14 cellular contexts compared by ENCODE assay signal in the genomic region with DNA sequence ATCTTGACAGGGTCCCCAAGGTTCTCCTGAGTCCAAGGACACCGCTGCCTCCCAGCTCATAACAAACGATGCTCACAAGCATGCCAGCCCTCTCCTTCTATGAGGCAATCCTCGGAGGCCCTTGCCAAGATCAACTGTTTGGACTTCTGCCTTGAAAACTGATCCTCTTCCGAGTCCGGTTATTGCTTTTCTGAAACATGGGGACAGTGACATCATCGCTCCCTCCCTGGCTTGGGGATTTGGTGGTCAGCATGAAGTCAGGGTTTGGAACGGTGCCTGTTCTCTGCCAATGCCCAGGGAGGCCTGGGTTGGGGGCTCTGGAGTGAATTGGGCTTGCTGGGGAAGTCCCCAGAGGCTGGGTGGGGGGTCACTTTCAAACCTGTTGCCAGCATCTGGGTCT.
DNase-seq lines count a peak whose midpoint lies in the region; ATAC-seq and TF ChIP-seq lines count a peak whose summit lies in the region.
"Had no signal": no experiment of that assay in that cellular context is flagged by ENCODE, and none has a peak within 500 bp of the region (broad histone marks: within the 10 kb centered on the region; RNA-seq: fewer than 3 reads in every experiment).

No MANE protein-coding gene starts in this region.

- intact Hi-C loops in ascending aorta (cut with DNase I): loop anchor here (5.0 kb wide), 2 partner anchors 178 to 228 kb away; a partner anchor contains a TSS
- intact Hi-C loops in left ventricle myocardium superior (cut with micrococcal nuclease): loop anchor here (5.0 kb wide), 1 partner anchor 92 kb away; no protein-coding TSS in a partner anchor
- intact Hi-C loops in posterior vena cava (cut with DNase I): no loop called here

- POLR2A ChIA-PET in T-cell (lab: Charles Lee): no interaction called here

- no peaks in the 10 kb centered on the region for H3K36me3 ChIP-seq in ascending aorta

- no peak overlapping the region for H3K27ac Mint-ChIP-seq in T-cell
- H3K27ac Mint-ChIP-seq: progenitor cell of endocrine pancreas had no signal

- TF ChIP-seq CTCF in AG09309 (IDR thresholded peaks at IDR 0.05; ENCODE audit: control insufficient read depth, insufficient read depth, low read depth, low read length, missing control alignments) (no peak), ascending aorta (IDR thresholded peaks at IDR 0.05) (no peak)

- DNase-seq in AG09309 (ENCODE audit: low read depth) (peak; percentile 74), ascending aorta (ENCODE audit: low spot score in 2 of 2) (peak in 1 of 2 donors; percentile 86), left ventricle myocardium superior (peak; percentile 65), posterior vena cava (ENCODE audit: low spot score) (peak; percentile 87), NCI-H446 (lab: John Stamatoyannopoulos, UW) (no peak), T-cell (no peak)
- DNase-seq: activated naive CD4-positive, alpha-beta T cell treated with Interleukin-2 at 50 U/mL for 16 hours; AML-193; H7; NCI-H446 treated with DMSO at 0.1 percent for 48 hours; stimulated activated naive CD4-positive, alpha-beta T cell had no signal

- CTCF ChIA-PET in T-cell (lab: Charles Lee): no interaction called here

- H3K27me3 ChIP-seq in ascending aorta: no peaks in the 10 kb centered on the region

- H3K4me3 Mint-ChIP-seq in T-cell: no peak overlapping the region

- H3K4me3 ChIP-seq in AG09309 (ENCODE audit: control insufficient read depth, low read depth, low read length): no peak overlapping the region
- no peak overlapping the region for H3K4me3 ChIP-seq in ascending aorta

- no peaks in the 10 kb centered on the region for H3K36me3 Mint-ChIP-seq in T-cell

- peaks cover 6 to 29% of the 10 kb centered on the region in 2 donors for H3K4me1 ChIP-seq in ascending aorta

- H3K27me3 Mint-ChIP-seq in T-cell: peaks cover 10 to 12% of the 10 kb centered on the region in 2 donors

- ATAC-seq in left ventricle myocardium superior (peak; percentile 39), GM21786 (IDR thresholded peaks at IDR 0.05; ENCODE audit: unreplicated experiment) (no peak), HG02938 (IDR thresholded peaks at IDR 0.05; ENCODE audit: unreplicated experiment) (no peak), T-cell (replicated peaks in 1 of 4) (no peak)

- H3K27ac ChIP-seq in ascending aorta: peak overlapping the region; percentile 10 to 56

- peaks cover 2 to 7% (median 4%) of the 10 kb centered on the region in 3 donors for H3K4me1 Mint-ChIP-seq in T-cell

- H3K9me3 Mint-ChIP-seq in T-cell: peaks cover 0 to 3% (median 3%) of the 10 kb centered on the region in 3 donors

- H3K9me3 ChIP-seq in ascending aorta: peaks cover 0 to 10% of the 10 kb centered on the region in 2 donors

Comparison
In these comparisons a context has a peak if more than half of its experiments do, and no peak if none do; other contexts are left out.
1. DNase-seq: peak in AG09309 (single experiment), left ventricle myocardium superior (single experiment) and posterior vena cava (single experiment); none in NCI-H446 (0 of 2) and T-cell (0 of 34).
2. intact Hi-C loops: an anchor here in ascending aorta (5.0 kb wide) and left ventricle myocardium superior (5.0 kb wide); none called in posterior vena cava.